In the genomic region with DNA sequence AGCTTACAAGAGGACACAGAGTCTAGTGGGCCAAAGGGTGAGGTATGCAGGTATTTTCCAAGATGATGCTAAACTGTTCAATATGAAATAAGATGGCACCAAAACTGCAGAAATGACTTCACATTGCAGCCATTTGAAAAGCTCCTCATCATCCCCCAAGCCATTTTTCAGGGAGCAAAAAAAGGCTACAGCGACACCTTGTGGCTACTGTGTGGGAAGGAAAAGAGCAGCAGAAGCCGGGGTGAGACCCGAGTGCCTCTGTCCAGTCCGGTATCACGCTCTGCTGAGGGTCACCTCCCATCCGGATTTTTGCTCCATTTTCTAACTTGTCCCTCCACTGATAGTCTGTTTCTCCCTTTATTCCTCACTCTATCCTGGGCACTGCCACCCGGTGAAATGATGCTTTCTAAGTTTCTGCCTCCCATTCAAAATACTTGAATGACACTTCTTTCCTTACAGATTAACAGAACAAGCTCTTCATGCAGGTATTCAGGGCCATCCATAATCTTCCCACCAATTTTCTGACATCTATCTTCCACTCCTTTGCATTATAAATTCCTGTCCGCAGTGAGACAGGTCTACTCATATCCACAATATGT, we compare ENCODE assay signal across 8 cellular contexts.
A peak's percentile ranks its signal among the peaks of the same experiment; 100 is the strongest.
DNase-seq lines count a peak whose midpoint lies in the region; ATAC-seq and TF ChIP-seq lines count a peak whose summit lies in the region.

No MANE protein-coding gene starts in this region.

- H2AK5ac ChIP-seq in trophoblast cell (ENCODE audit: low read length) = no peak overlapping the region

- ATAC-seq in activated T-cell treated with anti-CD3 and anti-CD28 coated beads, Interleukin-2, amount 50 U/mL, for 72 hours (replicated peaks in 1 of 2) = peak; percentile 51 to 58
- ATAC-seq in GM21737 (IDR thresholded peaks at IDR 0.05; ENCODE audit: unreplicated experiment) = peak; percentile 60

- H3K14ac ChIP-seq in trophoblast cell (ENCODE audit: low read length) = no peak overlapping the region

- no peak overlapping the region for H3K27ac ChIP-seq in VCaP
- no peak overlapping the region for H3K27ac ChIP-seq in trophoblast cell (ENCODE audit: low read depth, low read length)

- no peak overlapping the region for H2AFZ ChIP-seq in trophoblast cell (ENCODE audit: insufficient read depth, low read length, poor library complexity)

- H3K4me3 Mint-ChIP-seq in activated T-cell treated with anti-CD3 and anti-CD28 coated beads, Interleukin-2, amount 50 U/mL, for 72 hours = no peak overlapping the region
- no peak overlapping the region for H3K4me3 Mint-ChIP-seq in activated T-cell treated with anti-CD3 and anti-CD28 coated beads, Interleukin-2, amount 50 U/mL, for 24 hours

- no peaks in the 10 kb centered on the region for H3K36me3 Mint-ChIP-seq in activated T-cell treated with anti-CD3 and anti-CD28 coated beads, Interleukin-2, amount 50 U/mL, for 72 hours (ENCODE audit: insufficient read depth in 2 of 2)
- H3K36me3 Mint-ChIP-seq in activated T-cell treated with anti-CD3 and anti-CD28 coated beads, Interleukin-2, amount 50 U/mL, for 24 hours (ENCODE audit: low read depth) = no peaks in the 10 kb centered on the region

- H3K18ac ChIP-seq in trophoblast cell (ENCODE audit: low read length) = no peak overlapping the region

- H3K27me3 ChIP-seq in trophoblast cell (ENCODE audit: insufficient read depth, low read length) = no peaks in the 10 kb centered on the region

- no peaks in the 10 kb centered on the region for H3K36me3 ChIP-seq in trophoblast cell (ENCODE audit: control insufficient read depth in 1 of 2, insufficient read depth in 2 of 2, low read length in 2 of 2)

- WGBS in trophoblast cell (ENCODE audit: extremely low coverage, insufficient coverage, insufficient read length) = no CpG with 5 or more reads among the region's 8 CpGs

- no peak overlapping the region for H2BK12ac ChIP-seq in trophoblast cell (ENCODE audit: low read length)

- no peak overlapping the region for H3K4me3 ChIP-seq in fibroblast of pulmonary artery (replicated peaks; ENCODE audit: low read depth, low read length)
- H3K4me3 ChIP-seq in trophoblast cell (ENCODE audit: low read depth, low read length) = no peak overlapping the region

- H3K4ac ChIP-seq in trophoblast cell (ENCODE audit: low read depth, low read length) = no peak overlapping the region

- no peak overlapping the region for H3K9ac ChIP-seq in trophoblast cell (ENCODE audit: low read length)

- H3K9me3 ChIP-seq in trophoblast cell (ENCODE audit: insufficient read depth, low read depth, low read length) = no peaks in the 10 kb centered on the region

- H3K9me3 Mint-ChIP-seq in activated T-cell treated with anti-CD3 and anti-CD28 coated beads, Interleukin-2, amount 50 U/mL, for 72 hours = no peaks in the 10 kb centered on the region
- H3K9me3 Mint-ChIP-seq in activated T-cell treated with anti-CD3 and anti-CD28 coated beads, Interleukin-2, amount 50 U/mL, for 24 hours = no peaks in the 10 kb centered on the region

- no peaks in the 10 kb centered on the region for H3K79me2 ChIP-seq in trophoblast cell (ENCODE audit: control insufficient read depth, insufficient read depth, low read length, poor library complexity)

- H3K27me3 Mint-ChIP-seq in activated T-cell treated with anti-CD3 and anti-CD28 coated beads, Interleukin-2, amount 50 U/mL, for 72 hours (ENCODE audit: low read depth) = peaks cover 23% of the 10 kb centered on the region
- H3K27me3 Mint-ChIP-seq in activated T-cell treated with anti-CD3 and anti-CD28 coated beads, Interleukin-2, amount 50 U/mL, for 24 hours = peaks cover 23% of the 10 kb centered on the region

- H4K8ac ChIP-seq in trophoblast cell (ENCODE audit: low read depth, low read length) = no peak overlapping the region

- DNase-seq in activated T-cell treated with anti-CD3 and anti-CD28 coated beads, Interleukin-2, amount 50 U/mL, for 72 hours = peak; percentile 42 to 54
- no peak for DNase-seq in activated T-cell treated with anti-CD3 and anti-CD28 coated beads, Interleukin-2, amount 50 U/mL, for 24 hours
- DNase-seq in fibroblast of pulmonary artery (ENCODE audit: low read depth) (peak; percentile 69), trophoblast cell (peak; percentile 42 to 83), NCI-H1436 treated with DMSO at 0.1 percent for 48 hours (lab: John Stamatoyannopoulos, UW) (no peak)

- H2BK120ac ChIP-seq in trophoblast cell (ENCODE audit: insufficient read depth, low read length, poor library complexity) = no peak overlapping the region

- H3K4me2 ChIP-seq in trophoblast cell (ENCODE audit: low read length) = no peak overlapping the region

- TF ChIP-seq CTCF in LNCAP (IDR thresholded peaks at IDR 0.05) = peak; percentile 88
- TF ChIP-seq CTCF in VCaP (conservative IDR thresholded peaks at IDR 0.05) = peak; percentile 87
- TF ChIP-seq CTCF in fibroblast of pulmonary artery (IDR thresholded peaks at IDR 0.05; ENCODE audit: low read length, missing control alignments) = peak; percentile 86

- H3K4me1 Mint-ChIP-seq in activated T-cell treated with anti-CD3 and anti-CD28 coated beads, Interleukin-2, amount 50 U/mL, for 72 hours (ENCODE audit: low read depth) = no peaks in the 10 kb centered on the region
- H3K4me1 Mint-ChIP-seq in activated T-cell treated with anti-CD3 and anti-CD28 coated beads, Interleukin-2, amount 50 U/mL, for 24 hours (ENCODE audit: low read depth) = no peaks in the 10 kb centered on the region

- no peaks in the 10 kb centered on the region for H3K79me1 ChIP-seq in trophoblast cell (ENCODE audit: low read length)

- H3K4me1 ChIP-seq in trophoblast cell (ENCODE audit: control insufficient read depth in 1 of 2, insufficient read depth in 2 of 2, low read length in 2 of 2) = no peaks in the 10 kb centered on the region

- no peak overlapping the region for H2BK5ac ChIP-seq in trophoblast cell (ENCODE audit: low read depth, low read length, poor library complexity)

- H3K27ac Mint-ChIP-seq in activated T-cell treated with anti-CD3 and anti-CD28 coated beads, Interleukin-2, amount 50 U/mL, for 72 hours = no peak overlapping the region
- no peak overlapping the region for H3K27ac Mint-ChIP-seq in activated T-cell treated with anti-CD3 and anti-CD28 coated beads, Interleukin-2, amount 50 U/mL, for 24 hours

- H4K12ac ChIP-seq in trophoblast cell (ENCODE audit: low read depth, low read length) = no peak overlapping the region

- H4K91ac ChIP-seq in trophoblast cell (ENCODE audit: low read depth, low read length) = no peak overlapping the region

- H3K23ac ChIP-seq in trophoblast cell (ENCODE audit: low read length) = no peak overlapping the region

Comparison
In these comparisons a context has a peak if more than half of its experiments do, and no peak if none do; other contexts are left out.
1. DNase-seq: peak in activated T-cell treated with anti-CD3 and anti-CD28 coated beads, Interleukin-2, amount 50 U/mL, for 72 hours (2 of 2), fibroblast of pulmonary artery (single experiment) and trophoblast cell (2 of 2); none in activated T-cell treated with anti-CD3 and anti-CD28 coated beads, Interleukin-2, amount 50 U/mL, for 24 hours (single experiment) and NCI-H1436 treated with DMSO at 0.1 percent for 48 hours (single experiment).
2. Peak in every context shown above with its lines, with median percentiles within 50 percentile points of each other: CTCF ChIP-seq.